In the genomic region with DNA sequence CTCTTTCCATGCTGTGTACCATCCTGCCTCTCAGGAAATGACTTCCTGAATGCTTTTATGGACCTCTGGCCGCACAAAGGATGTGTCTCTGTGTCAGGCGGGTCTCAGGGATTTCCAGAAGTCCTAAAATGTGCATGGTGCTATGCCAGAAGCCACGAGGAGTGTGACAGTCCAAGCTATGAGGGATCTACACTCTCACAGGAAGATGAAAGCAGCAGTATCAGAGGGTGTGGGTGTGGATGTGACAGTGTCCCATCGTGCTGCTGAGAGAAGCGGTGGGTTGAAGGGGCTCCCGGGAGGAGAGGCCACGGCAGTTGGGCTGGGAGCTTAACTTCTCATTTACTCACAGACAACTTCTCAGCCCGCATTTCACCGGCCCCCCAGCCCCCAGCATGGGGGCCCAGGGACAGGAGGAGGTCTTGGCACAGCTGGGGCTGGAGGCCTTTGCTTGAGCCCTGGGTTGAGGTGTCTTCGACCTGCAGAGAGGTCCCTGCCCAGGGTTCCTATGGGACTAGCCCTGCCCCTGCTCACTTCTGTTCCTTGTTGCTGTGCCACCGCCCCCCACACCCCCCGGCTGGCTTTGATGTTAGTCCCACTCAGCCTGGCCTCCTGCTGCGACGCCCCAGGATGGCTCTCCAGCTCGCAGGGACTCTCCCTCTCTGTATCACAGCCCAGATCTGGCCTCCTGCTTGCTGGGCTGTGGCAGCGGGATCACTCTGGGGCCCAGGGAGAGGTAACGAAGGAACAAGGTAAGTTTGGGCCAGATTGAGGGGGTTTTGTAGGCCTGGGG, we compare ENCODE assay signal across 21 cellular contexts. TPM values are rescaled to one million over a fixed set of nuclear protein-coding genes. Genes with fewer than 3 reads are reported as not detected.
DNase-seq lines count a peak whose midpoint lies in the region; ATAC-seq and TF ChIP-seq lines count a peak whose summit lies in the region.
"Had no signal": no experiment of that assay in that cellular context is flagged by ENCODE, and none has a peak within 500 bp of the region (broad histone marks: within the 10 kb centered on the region; RNA-seq: fewer than 3 reads in every experiment).

No MANE protein-coding gene starts in this region.

- H3K27ac Mint-ChIP-seq in stimulated activated memory B cell treated with anti-CD40 and anti-IgM and Interleukin-4, amounts not matched to agents 10 μg/mL and 1 μg/mL and 100 μg/mL, for 72 hours = no peak overlapping the region
- H3K27ac Mint-ChIP-seq: CD4-positive, alpha-beta memory T cell; HFFc6 had no signal

- no peaks in the 10 kb centered on the region for H3K36me3 ChIP-seq in right atrium auricular region
- H3K36me3 ChIP-seq in heart right ventricle = no peaks in the 10 kb centered on the region
- no peaks in the 10 kb centered on the region for H3K36me3 ChIP-seq in thyroid gland

- no peaks in the 10 kb centered on the region for H3K36me3 Mint-ChIP-seq in stimulated activated memory B cell treated with anti-CD40 and anti-IgM and Interleukin-4, amounts not matched to agents 10 μg/mL and 1 μg/mL and 100 μg/mL, for 72 hours
- H3K36me3 Mint-ChIP-seq: CD4-positive, alpha-beta memory T cell had no signal

- H3K4me1 ChIP-seq in right atrium auricular region (no peaks in the 10 kb centered on the region), heart right ventricle (no peaks in the 10 kb centered on the region), thyroid gland (no peaks in the 10 kb centered on the region)
- H3K4me1 ChIP-seq: A549 had no signal

- H3K9me3 Mint-ChIP-seq in stimulated activated memory B cell treated with anti-CD40 and anti-IgM and Interleukin-4, amounts not matched to agents 10 μg/mL and 1 μg/mL and 100 μg/mL, for 72 hours = no peaks in the 10 kb centered on the region
- H3K9me3 Mint-ChIP-seq: CD4-positive, alpha-beta memory T cell; HFFc6 had no signal

- no peaks in the 10 kb centered on the region for H3K4me1 Mint-ChIP-seq in stimulated activated memory B cell treated with anti-CD40 and anti-IgM and Interleukin-4, amounts not matched to agents 10 μg/mL and 1 μg/mL and 100 μg/mL, for 72 hours
- H3K4me1 Mint-ChIP-seq: CD4-positive, alpha-beta memory T cell had no signal

- no peak for ATAC-seq in heart right ventricle
- ATAC-seq in stimulated activated memory B cell treated with anti-CD40 and anti-IgM and Interleukin-4, amounts not matched to agents 10 μg/mL and 1 μg/mL and 100 μg/mL, for 72 hours = peak; percentile 39
- ATAC-seq: A549 had no signal

- no peaks in the 10 kb centered on the region for H3K9me3 ChIP-seq in right atrium auricular region
- no peaks in the 10 kb centered on the region for H3K9me3 ChIP-seq in heart right ventricle
- no peaks in the 10 kb centered on the region for H3K9me3 ChIP-seq in thyroid gland
- H3K9me3 ChIP-seq: A549 had no signal

- H3K4me3 ChIP-seq in right atrium auricular region (no peak overlapping the region), heart right ventricle (no peak overlapping the region), thyroid gland (replicated peaks in 1 of 3) (no peak overlapping the region)
- H3K4me3 ChIP-seq: A549, GM23248 had no signal

- H3K27me3 Mint-ChIP-seq in stimulated activated memory B cell treated with anti-CD40 and anti-IgM and Interleukin-4, amounts not matched to agents 10 μg/mL and 1 μg/mL and 100 μg/mL, for 72 hours = peaks cover 25% of the 10 kb centered on the region

- intact Hi-C loops in heart right ventricle (cut with DNase I) (no loop called here), thyroid gland (cut with DNase I) (no loop called here)

- DNase-seq in right atrium auricular region (ENCODE audit: low spot score) = peak; percentile 52
- no peak for DNase-seq in heart right ventricle
- DNase-seq in ecto neural progenitor cell (ENCODE audit: low spot score) = peak; percentile 42
- peak; percentile 82 for DNase-seq in mesenteric fat pad (ENCODE audit: low spot score)
- DNase-seq in activated CD8-positive, alpha-beta memory T cell treated with anti-CD3 and anti-CD28 coated beads, Interleukin-2, amount 50 U/mL, for 48 hours = no peak
- DNase-seq in thyroid gland = no peak
- no peak for DNase-seq in NCI-H2029 (lab: John Stamatoyannopoulos, UW)
- DNase-seq: AML-193; CD4-positive, alpha-beta memory T cell; DMS153; DMS79; GDM1; GM23248; HCEC 1CT; HFFc6 had no signal

- no peak overlapping the region for H3K4me3 Mint-ChIP-seq in stimulated activated memory B cell treated with anti-CD40 and anti-IgM and Interleukin-4, amounts not matched to agents 10 μg/mL and 1 μg/mL and 100 μg/mL, for 72 hours
- H3K4me3 Mint-ChIP-seq: CD4-positive, alpha-beta memory T cell; HFFc6 had no signal

- TF ChIP-seq POLR2A in thyroid gland (IDR thresholded peaks at IDR 0.05) = no peak

- H3K27me3 ChIP-seq in right atrium auricular region = no peaks in the 10 kb centered on the region
- H3K27me3 ChIP-seq in heart right ventricle = peaks cover 0 to 78% (median 40%) of the 10 kb centered on the region in 7 donors
- H3K27me3 ChIP-seq in thyroid gland = no peaks in the 10 kb centered on the region

- TF ChIP-seq CTCF in right atrium auricular region (IDR thresholded peaks at IDR 0.05) (no peak), heart right ventricle (IDR thresholded peaks at IDR 0.05) (no peak), thyroid gland (IDR thresholded peaks at IDR 0.05) (no peak)

- H3K27ac ChIP-seq in right atrium auricular region (no peak overlapping the region), heart right ventricle (no peak overlapping the region), thyroid gland (no peak overlapping the region)
- H3K27ac ChIP-seq: 22Rv1, A549, C4-2B, GM23248 had no signal

- 49 to 55% methylated on average over 17 of the region's 17 CpGs for WGBS in heart right ventricle, 2 donors
- 49 to 57% methylated on average over 15 of the region's 17 CpGs for WGBS in thyroid gland, 2 donors

RNA-seq across cellular contexts. Expression of gene EMX2, which starts 30.8 kb away (rescaled TPM):
- total RNA-seq in right atrium auricular region (under 1 TPM; 0.47 to 0.67 TPM), heart right ventricle (under 1 TPM in 3 of 10 donors, not detected in 7; 0.15 to 0.17 (median 0.15) TPM), mesenteric fat pad (2.4 TPM), thyroid gland (1 to 10 TPM in 1 of 4 donors, not detected in 3; 1.0 TPM)
- under 1 TPM; 0.13 to 0.59 TPM for polyA plus RNA-seq in heart right ventricle
- total RNA-seq: CD4-positive, alpha-beta memory T cell; H4; HFFc6; HT-29 had no signal
- polyA plus RNA-seq: A549; CD4-positive, alpha-beta memory T cell had no signal

Comparison
In these comparisons a context has a peak if more than half of its experiments do, and no peak if none do; other contexts are left out.
1. DNase-seq: peak in right atrium auricular region (single experiment), ecto neural progenitor cell (single experiment) and mesenteric fat pad (single experiment); none in heart right ventricle (0 of 2), activated CD8-positive, alpha-beta memory T cell treated with anti-CD3 and anti-CD28 coated beads, Interleukin-2, amount 50 U/mL, for 48 hours (single experiment), thyroid gland (0 of 2) and NCI-H2029 (single experiment).